Comparison of ENCODE assay signal across 8 cellular contexts in the genomic region with DNA sequence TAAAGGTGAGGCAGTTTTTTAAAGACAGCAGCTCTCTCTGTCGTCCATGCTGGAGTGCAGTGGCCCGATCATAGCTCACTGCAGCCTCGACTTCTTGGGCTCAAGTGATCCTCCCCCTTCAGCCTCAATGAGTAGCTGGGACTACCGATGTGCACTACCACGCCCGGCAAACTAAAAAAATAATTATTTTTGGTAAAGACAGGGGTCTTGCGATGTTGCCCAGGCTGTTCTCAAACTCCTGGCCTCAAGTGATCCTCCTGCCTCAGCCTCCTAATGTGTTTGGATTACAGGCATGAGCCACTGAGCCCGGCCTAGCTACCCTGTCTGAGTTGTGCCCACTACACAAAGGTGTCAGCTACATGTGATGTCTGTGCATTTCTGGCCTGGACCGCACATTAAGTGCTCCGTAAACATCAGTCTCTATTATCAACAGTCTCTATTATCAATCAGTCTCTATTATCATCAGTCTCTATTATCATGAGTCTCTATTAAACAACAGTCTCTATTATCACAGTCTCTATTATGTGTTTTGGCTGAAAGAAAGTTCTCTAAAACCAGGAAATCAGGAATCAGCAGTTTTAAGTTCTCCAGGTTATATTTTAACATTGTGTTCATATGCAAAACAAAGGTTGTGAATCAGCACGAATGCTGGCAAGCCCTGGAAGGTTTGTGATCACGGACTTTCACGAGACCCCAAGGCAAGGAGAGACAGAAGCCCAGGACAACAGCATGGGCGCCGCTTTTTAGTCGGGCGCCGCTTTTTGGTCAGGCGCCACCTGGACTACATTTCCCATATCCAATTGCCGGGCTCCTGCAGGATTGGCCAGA. TPM values are rescaled to one million over a fixed set of nuclear protein-coding genes. Genes with fewer than 3 reads are reported as not detected.
DNase-seq lines count a peak whose midpoint lies in the region; ATAC-seq and TF ChIP-seq lines count a peak whose summit lies in the region.

No MANE protein-coding gene starts in this region.

- no peaks in the 10 kb centered on the region for H3K27me3 ChIP-seq in iPS DF 6.9 (ENCODE audit: control insufficient read depth, insufficient read depth, low read length)

- peak overlapping the region; percentile 92 for H3K27ac Mint-ChIP-seq in activated B cell treated with CpG ODN at 0.5 μM for 24 hours
- H3K27ac Mint-ChIP-seq in stimulated activated effector memory CD8-positive, alpha-beta T cell treated with anti-CD3 and anti-CD28 coated beads, Interleukin-12 subunit alpha, Interleukin-12 subunit beta, amount 100 ng/mL, for 72 hours, result peak overlapping the region; percentile 92

- peaks cover 2% of the 10 kb centered on the region for H3K9me3 Mint-ChIP-seq in activated B cell treated with CpG ODN at 0.5 μM for 24 hours
- H3K9me3 Mint-ChIP-seq in stimulated activated effector memory CD8-positive, alpha-beta T cell treated with anti-CD3 and anti-CD28 coated beads, Interleukin-12 subunit alpha, Interleukin-12 subunit beta, amount 100 ng/mL, for 72 hours, result no peaks in the 10 kb centered on the region

- H3K4me1 Mint-ChIP-seq in activated B cell treated with CpG ODN at 0.5 μM for 24 hours, result peaks cover 15% of the 10 kb centered on the region
- H3K4me1 Mint-ChIP-seq in stimulated activated effector memory CD8-positive, alpha-beta T cell treated with anti-CD3 and anti-CD28 coated beads, Interleukin-12 subunit alpha, Interleukin-12 subunit beta, amount 100 ng/mL, for 72 hours, result peaks cover 28% of the 10 kb centered on the region

- peak overlapping the region; percentile 76; the same call in 1 of the 2 replicates for H3K4me3 ChIP-seq in iPS DF 6.9 (ENCODE audit: low read length)

- no peak overlapping the region for H3K27ac ChIP-seq in iPS DF 6.9 (ENCODE audit: low read length)

- no peak for TF ChIP-seq CTCF in activated B cell treated with CpG ODN at 0.5 μM for 24 hours (IDR thresholded peaks at IDR 0.05)
- TF ChIP-seq CTCF in omental fat pad (IDR thresholded peaks at IDR 0.05), result no peak

- CTCF ChIA-PET in activated B cell treated with CpG ODN at 0.5 μM for 24 hours (lab: Charles Lee), result interaction anchor here (1.0 to 1.6 kb wide), 2 partner anchors 9 to 424 kb away, joined by 3 to 5 read pairs; no protein-coding TSS in a partner anchor

- H3K27me3 Mint-ChIP-seq in activated B cell treated with CpG ODN at 0.5 μM for 24 hours, result peaks cover 6% of the 10 kb centered on the region

- no peaks in the 10 kb centered on the region for H3K9me3 ChIP-seq in iPS DF 6.9 (ENCODE audit: control insufficient read depth, insufficient read depth, low read length)

- intact Hi-C loops in activated B cell treated with CpG ODN at 0.5 μM for 24 hours (cut with micrococcal nuclease), result loop anchor here (1.0 to 10.0 kb wide), 5 partner anchors 376 to 1672 kb away; partner anchors contain the start of genes MON1B and NUDT7

- DNase-seq in NCI-H748 (lab: John Stamatoyannopoulos, UW; ENCODE audit: unreplicated experiment), result peak; percentile 35
- no peak for DNase-seq in NCI-H748 treated with DMSO at 0.1 percent for 48 hours (lab: John Stamatoyannopoulos, UW)
- no peak for DNase-seq in activated B cell treated with CpG ODN at 0.5 μM for 24 hours
- no peak for DNase-seq in iPS DF 6.9 (ENCODE audit: low read depth, low spot score)
- DNase-seq in stimulated activated effector memory CD8-positive, alpha-beta T cell treated with anti-CD3 and anti-CD28 coated beads, Interleukin-12 subunit alpha, Interleukin-12 subunit beta, amount 100 ng/mL, for 72 hours (ENCODE audit: low spot score in 2 of 2), result peak in 1 of 2 donors; percentile 53
- DNase-seq in omental fat pad (ENCODE audit: low spot score), result no peak

- H3K36me3 ChIP-seq in iPS DF 6.9 (ENCODE audit: control insufficient read depth, insufficient read depth, low read length), result no peaks in the 10 kb centered on the region

- no peak for ATAC-seq in activated B cell treated with CpG ODN at 0.5 μM for 24 hours (ENCODE audit: low read depth)
- no peak for ATAC-seq in stimulated activated effector memory CD8-positive, alpha-beta T cell treated with anti-CD3 and anti-CD28 coated beads, Interleukin-12 subunit alpha, Interleukin-12 subunit beta, amount 100 ng/mL, for 72 hours
- ATAC-seq in GM19467 (IDR thresholded peaks at IDR 0.05; ENCODE audit: unreplicated experiment), result no peak
- ATAC-seq in GM19324 (IDR thresholded peaks at IDR 0.05; ENCODE audit: low FRiP score, unreplicated experiment), result no peak
- ATAC-seq in omental fat pad (ENCODE audit: low FRiP score), result no peak

- no peaks in the 10 kb centered on the region for H3K4me1 ChIP-seq in iPS DF 6.9 (ENCODE audit: control insufficient read depth, insufficient read depth, low read length)

- peak overlapping the region; percentile 92 for H3K4me3 Mint-ChIP-seq in activated B cell treated with CpG ODN at 0.5 μM for 24 hours
- peak overlapping the region; percentile 87 for H3K4me3 Mint-ChIP-seq in stimulated activated effector memory CD8-positive, alpha-beta T cell treated with anti-CD3 and anti-CD28 coated beads, Interleukin-12 subunit alpha, Interleukin-12 subunit beta, amount 100 ng/mL, for 72 hours

- peaks cover 3% of the 10 kb centered on the region for H3K36me3 Mint-ChIP-seq in activated B cell treated with CpG ODN at 0.5 μM for 24 hours (ENCODE audit: low read depth)
- H3K36me3 Mint-ChIP-seq in stimulated activated effector memory CD8-positive, alpha-beta T cell treated with anti-CD3 and anti-CD28 coated beads, Interleukin-12 subunit alpha, Interleukin-12 subunit beta, amount 100 ng/mL, for 72 hours, result peaks cover 8% of the 10 kb centered on the region

- POLR2A ChIA-PET in activated B cell treated with CpG ODN at 0.5 μM for 24 hours (lab: Charles Lee), result interaction anchor here (0.5 to 1.5 kb wide), 3 partner anchors 333 to 873 kb away, joined by 3 to 6 read pairs (median 3); partner anchors contain the start of gene NUDT7

- no CpG with 5 or more reads among the region's 20 CpGs for WGBS in iPS DF 6.9 (ENCODE audit: insufficient coverage, insufficient read length)

RNA-seq across cellular contexts. Expression of gene WWOX, which starts 0.7 kb away (rescaled TPM):
- total RNA-seq in activated B cell treated with CpG ODN at 0.5 μM for 24 hours, result 15.6 and 22.6 TPM in 2 replicates
- 10 to 100 TPM; 21.4 to 55.6 (median 33.2) TPM for total RNA-seq in omental fat pad
